16 cellular contexts compared by ENCODE assay signal in genomic region chr14:99891900-99892299, GRCh38.
DNase-seq lines count a peak whose midpoint lies in the region; ATAC-seq, FAIRE-seq and TF ChIP-seq lines count a peak whose summit lies in the region.
"Had no signal": no experiment of that assay in that cellular context is flagged by ENCODE, and none has a peak within 500 bp of the region (broad histone marks: within the 10 kb centered on the region; RNA-seq: fewer than 3 reads in every experiment).

No MANE protein-coding gene starts in this region.

- H3K9ac ChIP-seq in HUES64 (ENCODE audit: low read depth, low read length) (0 out of 2 replicates have a peak overlapping the region, but pooled peaks have one; percentile 7), HepG2 (ENCODE audit: insufficient read depth, low read depth, low read length) (no peak overlapping the region)
- H3K9ac ChIP-seq: parathyroid adenoma had no signal

- no peak for TF ChIP-seq RAD21 in HepG2 (CRISPR knock-in tag; IDR thresholded peaks at IDR 0.05)

- H3K79me2 ChIP-seq in HepG2 (ENCODE audit: insufficient read depth, low read length) = no peaks in the 10 kb centered on the region
- H3K79me2 ChIP-seq: parathyroid adenoma had no signal

- no peak overlapping the region for H2AFZ ChIP-seq in HepG2 (ENCODE audit: low read length)
- H2AFZ ChIP-seq: parathyroid adenoma had no signal

- intact Hi-C loops in HepG2 (cut with micrococcal nuclease; ENCODE audit: unreplicated experiment) = no loop called here

- H3K9me3 ChIP-seq in HUES64 (ENCODE audit: insufficient read depth, low read depth, low read length) (no peaks in the 10 kb centered on the region), HepG2 (ENCODE audit: low read length) (no peaks in the 10 kb centered on the region)
- H3K9me3 ChIP-seq: gastrocnemius medialis, HAP-1, right lobe of liver had no signal

- no peak overlapping the region for H3K4me2 ChIP-seq in HepG2 (ENCODE audit: low read depth, low read length)

- CTCF ChIA-PET in HepG2 (lab: Yijun Ruan, JAX; ENCODE audit: low intra/inter-chr PET ratio, low total read pairs) = no interaction called here

- TF ChIP-seq POLR2A in HepG2 (IDR thresholded peaks at IDR 0.05; ENCODE audit: insufficient read depth in 1 of 2, low read depth in 2 of 2, low read length in 2 of 2) = no peak

- no peaks in the 10 kb centered on the region for H4K20me1 ChIP-seq in HepG2 (ENCODE audit: insufficient read depth, low read length)

- POLR2A ChIA-PET in HepG2 (lab: Yijun Ruan, JAX) = no interaction called here

- H3K4me3 ChIP-seq in HUES64 (ENCODE audit: low read length) (no peak overlapping the region), HepG2 (replicated peaks in 1 of 3; ENCODE audit: insufficient read depth in 1 of 3, low read depth in 2 of 3, low read length in 3 of 3) (no peak overlapping the region)
- H3K4me3 ChIP-seq: gastrocnemius medialis, HAP-1, right lobe of liver had no signal

- DNase-seq in kidney tubule cell (ENCODE audit: low spot score) (peak; percentile 87), NCI-H1105 treated with DMSO at 0.1 percent for 48 hours (lab: John Stamatoyannopoulos, UW) (no peak), HepG2 (ENCODE audit: low spot score) (no peak), NOMO-1 treated with dmso at 0.1 percent for 144 hours (lab: John Stamatoyannopoulos, UW; ENCODE audit: unreplicated experiment) (no peak)
- DNase-seq: activated CD4-positive, alpha-beta T cell treated with anti-CD3 and anti-CD28 coated beads for 48 hours; effector memory CD4-positive, alpha-beta T cell; gastrocnemius medialis; NCI-H510A treated with DMSO at 0.1 percent for 48 hours; right lobe of liver had no signal

- no peaks in the 10 kb centered on the region; the same call in 1 of the 2 replicates for H3K36me3 ChIP-seq in HUES64 (ENCODE audit: insufficient read depth, low read length)
- H3K36me3 ChIP-seq in HepG2 (replicated peaks in 1 of 2; ENCODE audit: control insufficient read depth in 1 of 2, insufficient read depth in 2 of 2, low read length in 2 of 2) = no peaks in the 10 kb centered on the region
- H3K36me3 ChIP-seq: HAP-1, right lobe of liver had no signal

- in situ Hi-C loops in HepG2 (cut with HindIII; ENCODE audit: extremely low pct_ligation_motif_present, low pct_unique_long_range_greater_than_20kb) = no loop called here

- TF ChIP-seq CTCF in HepG2 (CRISPR knock-in tag; IDR thresholded peaks at IDR 0.05) = no peak

- peak; percentile 73 for ATAC-seq in GM18499 (IDR thresholded peaks at IDR 0.05; ENCODE audit: insufficient read depth, unreplicated experiment)
- peak; percentile 47 for ATAC-seq in GM21786 (IDR thresholded peaks at IDR 0.05; ENCODE audit: unreplicated experiment)
- ATAC-seq in HepG2 = no peak
- ATAC-seq: gastrocnemius medialis, right lobe of liver had no signal

- H3K4me1 ChIP-seq in HUES64 (ENCODE audit: insufficient read depth, low read length) (peaks cover 51% of the 10 kb centered on the region), HepG2 (ENCODE audit: insufficient read depth, low read length) (no peaks in the 10 kb centered on the region)
- H3K4me1 ChIP-seq: gastrocnemius medialis, HAP-1, right lobe of liver had no signal

- FAIRE-seq in HepG2 (lab: Jason Lieb, UNC) = no peak
- FAIRE-seq: GM19239, islet of Langerhans had no signal

- H3K27ac ChIP-seq in HUES64 (ENCODE audit: low read depth, low read length) = no peak overlapping the region
- no peak overlapping the region for H3K27ac ChIP-seq in HepG2 (ENCODE audit: extremely low read length, insufficient read depth, low read length)
- H3K27ac ChIP-seq: gastrocnemius medialis, parathyroid adenoma, right lobe of liver had no signal

- no peak for TF ChIP-seq EP300 in HepG2 (IDR thresholded peaks at IDR 0.05; ENCODE audit: low read depth in 2 of 2, low read length in 2 of 2)
- no peak for TF ChIP-seq EP300 in HepG2 (CRISPR knock-in tag; IDR thresholded peaks at IDR 0.05; ENCODE audit: borderline replicate concordance)

- no TSS peak for BruUV-seq in HepG2 (replicated peaks; lab: Mats Ljungman, UMichigan)

- H3K27me3 ChIP-seq in HUES64 (ENCODE audit: insufficient read depth, low read length) = no peaks in the 10 kb centered on the region
- no peaks in the 10 kb centered on the region for H3K27me3 ChIP-seq in HepG2 (ENCODE audit: control insufficient read depth in 1 of 2, insufficient read depth in 2 of 2, low read length in 2 of 2)
- H3K27me3 ChIP-seq: gastrocnemius medialis, right lobe of liver had no signal

- 85% methylated on average over 10 of the region's 10 CpGs for WGBS in HUES64
- 72% methylated on average over 10 of the region's 10 CpGs for WGBS in HepG2 (ENCODE audit: low lambda C conversion rate)

TF ChIP-seq in HepG2, 621 proteins besides CTCF, POLR2A, EP300 and RAD21:
- TF ChIP-seq JUND (CRISPR knock-in tag; IDR thresholded peaks at IDR 0.05) (no peak), U2AF2 (IDR thresholded peaks at IDR 0.05; ENCODE audit: low read depth, low read length) (no peak), TARDBP (CRISPR knock-in tag; IDR thresholded peaks at IDR 0.05) (no peak), ZNF781 (CRISPR knock-in tag; IDR thresholded peaks at IDR 0.05; ENCODE audit: borderline replicate concordance, not compliant biosample characterization) (no peak), ZNF749 (CRISPR knock-in tag; IDR thresholded peaks at IDR 0.05; ENCODE audit: borderline replicate concordance) (no peak), HNRNPK (IDR thresholded peaks at IDR 0.05; ENCODE audit: low read depth, low read length, poor library complexity, severe bottlenecking) (no peak), ZNF180 (CRISPR knock-in tag; IDR thresholded peaks at IDR 0.05; ENCODE audit: borderline replicate concordance, low read depth) (no peak), ZFX (CRISPR knock-in tag; IDR thresholded peaks at IDR 0.05; ENCODE audit: low read depth) (no peak), TOE1 (CRISPR knock-in tag; IDR thresholded peaks at IDR 0.05) (no peak), ARNT (IDR thresholded peaks at IDR 0.05) (no peak), FOXM1 (CRISPR knock-in tag; IDR thresholded peaks at IDR 0.05) (no peak), CENPBD1 (CRISPR knock-in tag; IDR thresholded peaks at IDR 0.05; ENCODE audit: borderline replicate concordance, low read depth) (no peak), NCOA2 (CRISPR knock-in tag; IDR thresholded peaks at IDR 0.05) (no peak), NONO (IDR thresholded peaks at IDR 0.05) (no peak), NONO (CRISPR knock-in tag; conservative IDR thresholded peaks at IDR 0.05) (no peak), TSC22D2 (CRISPR knock-in tag; IDR thresholded peaks at IDR 0.05; ENCODE audit: borderline replicate concordance) (no peak), MTA1 (CRISPR knock-in tag; IDR thresholded peaks at IDR 0.05; ENCODE audit: borderline replicate concordance) (no peak), TAF1 (CRISPR knock-in tag; IDR thresholded peaks at IDR 0.05) (no peak), ZNF672 (CRISPR knock-in tag; IDR thresholded peaks at IDR 0.05) (no peak), ZZZ3 (CRISPR knock-in tag; IDR thresholded peaks at IDR 0.05; ENCODE audit: borderline replicate concordance) (no peak)
